1 cellular context compared by ENCODE assay signal in the genomic region with DNA sequence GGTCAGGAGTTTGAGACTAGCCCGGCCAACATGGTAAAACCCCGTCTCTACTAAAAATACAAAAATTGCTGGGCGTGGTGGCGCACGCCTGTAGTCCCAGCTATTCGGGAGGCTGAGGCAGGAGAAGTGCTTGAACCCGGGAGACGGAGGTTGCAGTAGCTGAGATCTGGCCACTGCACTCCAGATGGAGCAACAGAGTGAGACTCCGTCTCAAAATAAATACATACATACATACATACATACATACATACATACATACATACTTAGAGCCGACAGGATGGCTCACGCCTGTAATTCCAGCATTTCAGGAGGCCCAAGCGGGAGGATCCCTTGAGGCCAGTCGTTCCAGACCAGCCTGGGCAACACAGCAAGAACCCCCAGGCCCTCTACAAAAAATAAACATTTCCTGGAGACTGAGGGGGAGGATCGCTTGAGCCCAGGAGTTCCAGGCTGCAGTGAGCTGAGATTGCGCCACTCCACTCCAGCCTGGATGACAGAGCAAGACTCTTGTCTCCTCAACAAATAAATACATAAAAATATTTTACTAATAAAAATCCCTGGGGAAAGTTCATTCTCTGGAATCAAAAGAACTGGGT.
TF ChIP-seq lines count a peak whose summit lies in the region.

No MANE protein-coding gene starts in this region.

TF ChIP-seq in GM23338, 12 proteins besides CTCF, POLR2A, EP300 and RAD21 (continued from another document):
- TF ChIP-seq, protein P1, sequence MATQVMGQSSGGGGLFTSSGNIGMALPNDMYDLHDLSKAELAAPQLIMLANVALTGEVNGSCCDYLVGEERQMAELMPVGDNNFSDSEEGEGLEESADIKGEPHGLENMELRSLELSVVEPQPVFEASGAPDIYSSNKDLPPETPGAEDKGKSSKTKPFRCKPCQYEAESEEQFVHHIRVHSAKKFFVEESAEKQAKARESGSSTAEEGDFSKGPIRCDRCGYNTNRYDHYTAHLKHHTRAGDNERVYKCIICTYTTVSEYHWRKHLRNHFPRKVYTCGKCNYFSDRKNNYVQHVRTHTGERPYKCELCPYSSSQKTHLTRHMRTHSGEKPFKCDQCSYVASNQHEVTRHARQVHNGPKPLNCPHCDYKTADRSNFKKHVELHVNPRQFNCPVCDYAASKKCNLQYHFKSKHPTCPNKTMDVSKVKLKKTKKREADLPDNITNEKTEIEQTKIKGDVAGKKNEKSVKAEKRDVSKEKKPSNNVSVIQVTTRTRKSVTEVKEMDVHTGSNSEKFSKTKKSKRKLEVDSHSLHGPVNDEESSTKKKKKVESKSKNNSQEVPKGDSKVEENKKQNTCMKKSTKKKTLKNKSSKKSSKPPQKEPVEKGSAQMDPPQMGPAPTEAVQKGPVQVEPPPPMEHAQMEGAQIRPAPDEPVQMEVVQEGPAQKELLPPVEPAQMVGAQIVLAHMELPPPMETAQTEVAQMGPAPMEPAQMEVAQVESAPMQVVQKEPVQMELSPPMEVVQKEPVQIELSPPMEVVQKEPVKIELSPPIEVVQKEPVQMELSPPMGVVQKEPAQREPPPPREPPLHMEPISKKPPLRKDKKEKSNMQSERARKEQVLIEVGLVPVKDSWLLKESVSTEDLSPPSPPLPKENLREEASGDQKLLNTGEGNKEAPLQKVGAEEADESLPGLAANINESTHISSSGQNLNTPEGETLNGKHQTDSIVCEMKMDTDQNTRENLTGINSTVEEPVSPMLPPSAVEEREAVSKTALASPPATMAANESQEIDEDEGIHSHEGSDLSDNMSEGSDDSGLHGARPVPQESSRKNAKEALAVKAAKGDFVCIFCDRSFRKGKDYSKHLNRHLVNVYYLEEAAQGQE (IDR thresholded peaks at IDR 0.05; ENCODE audit: unreplicated experiment), result no peak
- TF ChIP-seq, protein P2, sequence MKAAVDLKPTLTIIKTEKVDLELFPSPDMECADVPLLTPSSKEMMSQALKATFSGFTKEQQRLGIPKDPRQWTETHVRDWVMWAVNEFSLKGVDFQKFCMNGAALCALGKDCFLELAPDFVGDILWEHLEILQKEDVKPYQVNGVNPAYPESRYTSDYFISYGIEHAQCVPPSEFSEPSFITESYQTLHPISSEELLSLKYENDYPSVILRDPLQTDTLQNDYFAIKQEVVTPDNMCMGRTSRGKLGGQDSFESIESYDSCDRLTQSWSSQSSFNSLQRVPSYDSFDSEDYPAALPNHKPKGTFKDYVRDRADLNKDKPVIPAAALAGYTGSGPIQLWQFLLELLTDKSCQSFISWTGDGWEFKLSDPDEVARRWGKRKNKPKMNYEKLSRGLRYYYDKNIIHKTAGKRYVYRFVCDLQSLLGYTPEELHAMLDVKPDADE (IDR thresholded peaks at IDR 0.05), result no peak
- TF ChIP-seq ZNF331 (CRISPR knock-in tag; IDR thresholded peaks at IDR 0.05; ENCODE audit: low read depth) (no peak), CREB1 (CRISPR knock-in tag; IDR thresholded peaks at IDR 0.05; ENCODE audit: low read depth) (no peak), POLR2AphosphoS5 (IDR thresholded peaks at IDR 0.05; ENCODE audit: low read depth) (no peak), NANOG (IDR thresholded peaks at IDR 0.05; ENCODE audit: borderline replicate concordance) (no peak), EZH2 (IDR thresholded peaks at IDR 0.05; ENCODE audit: low read depth, unreplicated experiment) (no peak)
